In genomic region chr3:15330031-15330596, GRCh38 we compare ENCODE assay signal across 8 cellular contexts. TPM values are rescaled to one million over a fixed set of nuclear protein-coding genes. Genes with fewer than 3 reads are reported as not detected.
A peak's percentile ranks its signal among the peaks of the same experiment; 100 is the strongest.
DNase-seq lines count a peak whose midpoint lies in the region; ATAC-seq and TF ChIP-seq lines count a peak whose summit lies in the region.

No MANE protein-coding gene starts in this region.

- in situ Hi-C loops in SK-MEL-5 (cut with HindIII; ENCODE audit: low pct_unique_long_range_greater_than_20kb, low sequenced_read_pairs): no loop called here

- DNase-seq in GM20000 (ENCODE audit: low spot score): peak; percentile 29
- peak; percentile 34 for DNase-seq in SK-MEL-5 (ENCODE audit: low read depth, low spot score)
- DNase-seq in Right ventricle myocardium superior: peak; percentile 59
- DNase-seq in osteocyte (ENCODE audit: extremely low spot score, unreplicated experiment): no peak
- no peak for DNase-seq in 8988T

- H3K4me1 Mint-ChIP-seq in osteocyte (ENCODE audit: unreplicated experiment): peaks cover 30% of the 10 kb centered on the region

- no peak overlapping the region for H3K4me3 Mint-ChIP-seq in osteocyte (ENCODE audit: unreplicated experiment)

- H3K36me3 Mint-ChIP-seq in osteocyte (ENCODE audit: unreplicated experiment): peaks cover 2% of the 10 kb centered on the region

- intact Hi-C loops in Right ventricle myocardium superior (cut with DNase I): loop anchor here (5.0 kb wide), 2 partner anchors 58 to 123 kb away; partner anchors contain the start of gene CAPN7

- TF ChIP-seq CTCF in GM20000 (IDR thresholded peaks at IDR 0.05; ENCODE audit: extremely low read depth, missing control alignments) (no peak), osteocyte (IDR thresholded peaks at IDR 0.05) (no peak)

- H3K27me3 Mint-ChIP-seq in osteocyte (ENCODE audit: unreplicated experiment): no peaks in the 10 kb centered on the region

- H3K27ac Mint-ChIP-seq in osteocyte (ENCODE audit: unreplicated experiment): no peak overlapping the region

- no peaks in the 10 kb centered on the region for H3K9me3 Mint-ChIP-seq in osteocyte (ENCODE audit: unreplicated experiment)

- peak overlapping the region in 19 of 21 experiments; percentile 13 to 97 (median 89) for H3K27ac ChIP-seq in skin epidermis

- ATAC-seq in Right ventricle myocardium superior (ENCODE audit: poor library complexity) (peak; percentile 64), GM21737 (IDR thresholded peaks at IDR 0.05; ENCODE audit: unreplicated experiment) (no peak), GM21423 (IDR thresholded peaks at IDR 0.05; ENCODE audit: unreplicated experiment) (no peak)

- H3K4me3 ChIP-seq in skin epidermis: peak overlapping the region in 4 of 7 experiments; percentile 85 to 96 (median 92)

RNA-seq across cellular contexts. Expression of gene SH3BP5, which starts 2.3 kb away (rescaled TPM):
- 48.2 and 49.3 TPM in 2 replicates for total RNA-seq in SK-MEL-5 (2014; rRNA removed; shearing (Covaris generic))
- 83.2 and 101 TPM in 2 replicates for polyA plus RNA-seq in SK-MEL-5 (2015; cell fraction: cytosol; rRNA removed)
- 57.7 and 70.2 TPM in 2 replicates for polyA plus RNA-seq in SK-MEL-5 (2015; cell fraction: nucleus; rRNA removed)
- 10.4 TPM for total RNA-seq in Right ventricle myocardium superior
- 4.5 and 5.9 TPM in 2 replicates for total RNA-seq in osteocyte

Comparison
In these comparisons a context has a peak if more than half of its experiments do, and no peak if none do; other contexts are left out.
1. DNase-seq: peak in GM20000 (single experiment), SK-MEL-5 (single experiment) and Right ventricle myocardium superior (single experiment); none in osteocyte (single experiment) and 8988T (single experiment).